ENCODE assay signal across 23 cellular contexts in the genomic region with DNA sequence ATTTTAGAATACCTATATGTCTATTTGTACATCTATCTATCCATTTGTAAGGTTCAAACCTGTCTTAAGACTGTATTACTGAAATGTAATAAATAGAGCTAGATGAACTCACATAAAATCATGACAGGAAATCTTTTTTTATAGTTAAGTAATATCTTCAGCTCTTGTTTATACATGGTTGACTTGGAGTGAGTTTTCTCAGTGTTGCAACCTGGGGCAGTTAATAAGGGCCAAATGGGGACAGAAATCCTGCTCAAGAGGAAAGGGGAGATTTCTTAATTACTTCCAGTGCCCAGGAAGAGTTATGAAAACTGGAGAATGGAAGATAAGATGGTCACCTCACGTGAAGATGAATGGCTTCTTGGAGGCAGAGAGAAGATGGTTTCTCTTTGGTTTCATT.
DNase-seq lines count a peak whose midpoint lies in the region; ATAC-seq, FAIRE-seq and TF ChIP-seq lines count a peak whose summit lies in the region.
"Had no signal": no experiment of that assay in that cellular context is flagged by ENCODE, and none has a peak within 500 bp of the region (broad histone marks: within the 10 kb centered on the region; RNA-seq: fewer than 3 reads in every experiment).

No MANE protein-coding gene starts in this region.

- H3K4me3 ChIP-seq in astrocyte (ENCODE audit: insufficient read depth, low read depth, low read length): no peak overlapping the region
- H3K4me3 ChIP-seq: BLaER1, GM23248 had no signal

- no peak for TF ChIP-seq CTCF in AG09319 (IDR thresholded peaks at IDR 0.05; ENCODE audit: low read depth, low read length)
- TF ChIP-seq CTCF in astrocyte (IDR thresholded peaks at IDR 0.05; ENCODE audit: insufficient read depth, low read depth, low read length): no peak

- peaks cover 6% of the 10 kb centered on the region for H3K9me3 Mint-ChIP-seq in astrocyte (ENCODE audit: unreplicated experiment)
- peaks cover 7% of the 10 kb centered on the region for H3K9me3 Mint-ChIP-seq in activated CD8-positive, alpha-beta memory T cell treated with anti-CD3 and anti-CD28 coated beads, Interleukin-2, amount 10 ng/mL, durations not matched to agents 7 days and 5 days (ENCODE audit: low read depth)

- no peak for ATAC-seq in activated CD8-positive, alpha-beta memory T cell treated with anti-CD3 and anti-CD28 coated beads, Interleukin-2, amount 10 ng/mL, durations not matched to agents 7 days and 5 days
- ATAC-seq: CD8-positive, alpha-beta T cell had no signal

- no peaks in the 10 kb centered on the region for H3K27me3 Mint-ChIP-seq in astrocyte (ENCODE audit: low read depth, unreplicated experiment)
- no peaks in the 10 kb centered on the region for H3K27me3 Mint-ChIP-seq in activated CD8-positive, alpha-beta memory T cell treated with anti-CD3 and anti-CD28 coated beads, Interleukin-2, amount 10 ng/mL, durations not matched to agents 7 days and 5 days
- H3K27me3 Mint-ChIP-seq: B cell; CD4-positive, CD25-positive, alpha-beta regulatory T cell had no signal

- no peak overlapping the region for H3K27ac ChIP-seq in astrocyte (ENCODE audit: low read depth, low read length)
- H3K27ac ChIP-seq: 22Rv1, BLaER1, C4-2B, GM23248 had no signal

- peak overlapping the region; percentile 23 for H3K27ac Mint-ChIP-seq in astrocyte (ENCODE audit: unreplicated experiment)
- H3K27ac Mint-ChIP-seq in activated CD8-positive, alpha-beta memory T cell treated with anti-CD3 and anti-CD28 coated beads, Interleukin-2, amount 10 ng/mL, durations not matched to agents 7 days and 5 days: no peak overlapping the region
- H3K27ac Mint-ChIP-seq: B cell; CD4-positive, CD25-positive, alpha-beta regulatory T cell; CD8-positive, alpha-beta T cell had no signal

- H3K27me3 ChIP-seq in astrocyte (ENCODE audit: insufficient read depth, low read length): no peaks in the 10 kb centered on the region
- H3K27me3 ChIP-seq: BLaER1 had no signal

- H4K20me1 ChIP-seq in astrocyte (ENCODE audit: insufficient read depth, low read length): no peaks in the 10 kb centered on the region
- H4K20me1 ChIP-seq: BLaER1 had no signal

- no peak for FAIRE-seq in astrocyte (lab: Jason Lieb, UNC)
- FAIRE-seq: A204.1, G401.6, GM12892, GM19239 had no signal

- no peaks in the 10 kb centered on the region for H3K9me3 ChIP-seq in astrocyte (ENCODE audit: insufficient read depth, low read depth, low read length)
- H3K9me3 ChIP-seq: Caco-2 had no signal

- no peak overlapping the region for H3K4me3 Mint-ChIP-seq in astrocyte (ENCODE audit: unreplicated experiment)
- no peak overlapping the region for H3K4me3 Mint-ChIP-seq in activated CD8-positive, alpha-beta memory T cell treated with anti-CD3 and anti-CD28 coated beads, Interleukin-2, amount 10 ng/mL, durations not matched to agents 7 days and 5 days
- H3K4me3 Mint-ChIP-seq: B cell; CD4-positive, CD25-positive, alpha-beta regulatory T cell; CD8-positive, alpha-beta T cell had no signal

- peak; percentile 45 for DNase-seq in AG09319 (ENCODE audit: extremely low read depth, low read depth)
- no peak for DNase-seq in astrocyte (ENCODE audit: low read depth)
- peak; percentile 61 for DNase-seq in fibroblast of gingiva (ENCODE audit: low read depth)
- DNase-seq in renal cortical epithelial cell (ENCODE audit: low read depth): peak; percentile 19
- DNase-seq in AML-193 (lab: John Stamatoyannopoulos, UW): no peak
- no peak for DNase-seq in activated CD8-positive, alpha-beta memory T cell treated with anti-CD3 and anti-CD28 coated beads, Interleukin-2, amount 10 ng/mL, durations not matched to agents 7 days and 5 days
- DNase-seq in NCI-H524 (lab: John Stamatoyannopoulos, UW): no peak
- DNase-seq in LoVo (ENCODE audit: low spot score): no peak
- DNase-seq: Caco-2; CD4-positive, CD25-positive, alpha-beta regulatory T cell; CD8-positive, alpha-beta T cell; DMS153; DND-41; GM23248; HCEC 1CT had no signal

- no peaks in the 10 kb centered on the region for H3K36me3 ChIP-seq in astrocyte (ENCODE audit: insufficient read depth, low read length)
- H3K36me3 ChIP-seq: BLaER1 had no signal

- H3K4me1 Mint-ChIP-seq in astrocyte (ENCODE audit: low read depth, unreplicated experiment): peaks cover 12% of the 10 kb centered on the region
- H3K4me1 Mint-ChIP-seq in activated CD8-positive, alpha-beta memory T cell treated with anti-CD3 and anti-CD28 coated beads, Interleukin-2, amount 10 ng/mL, durations not matched to agents 7 days and 5 days: no peaks in the 10 kb centered on the region
- H3K4me1 Mint-ChIP-seq: B cell; CD4-positive, CD25-positive, alpha-beta regulatory T cell had no signal

- no peak overlapping the region for H2AFZ ChIP-seq in astrocyte (ENCODE audit: low read depth, low read length)
- H2AFZ ChIP-seq: GM23248 had no signal

- no peaks in the 10 kb centered on the region for H3K4me1 ChIP-seq in astrocyte (ENCODE audit: insufficient read depth, low read length)
- H3K4me1 ChIP-seq: BLaER1, Caco-2 had no signal

- H3K36me3 Mint-ChIP-seq in astrocyte (ENCODE audit: low read depth, unreplicated experiment): no peaks in the 10 kb centered on the region
- no peaks in the 10 kb centered on the region for H3K36me3 Mint-ChIP-seq in activated CD8-positive, alpha-beta memory T cell treated with anti-CD3 and anti-CD28 coated beads, Interleukin-2, amount 10 ng/mL, durations not matched to agents 7 days and 5 days
- H3K36me3 Mint-ChIP-seq: CD4-positive, CD25-positive, alpha-beta regulatory T cell; CD8-positive, alpha-beta T cell had no signal

- H3K9ac ChIP-seq in astrocyte (ENCODE audit: low read length): no peak overlapping the region
- H3K9ac ChIP-seq: BLaER1, GM23248 had no signal

- CTCF ChIA-PET in activated CD8-positive, alpha-beta memory T cell treated with anti-CD3 and anti-CD28 coated beads, Interleukin-2, amount 10 ng/mL, durations not matched to agents 7 days and 5 days (lab: Charles Lee): interaction anchor here (0.9 kb wide), 1 partner anchor 129 kb away, joined by 3 read pairs; no protein-coding TSS in a partner anchor

- H3K79me2 ChIP-seq in astrocyte (ENCODE audit: insufficient read depth, low read length): no peaks in the 10 kb centered on the region

- H3K4me2 ChIP-seq in astrocyte (ENCODE audit: low read length): no peak overlapping the region
- H3K4me2 ChIP-seq: BLaER1 had no signal

Comparison
In these comparisons a context has a peak if more than half of its experiments do, and no peak if none do; other contexts are left out.
1. DNase-seq: peak in AG09319 (single experiment), fibroblast of gingiva (single experiment) and renal cortical epithelial cell (single experiment); none in astrocyte (single experiment), AML-193 (0 of 2), activated CD8-positive, alpha-beta memory T cell treated with anti-CD3 and anti-CD28 coated beads, Interleukin-2, amount 10 ng/mL, durations not matched to agents 7 days and 5 days (single experiment), NCI-H524 (0 of 2) and LoVo (single experiment).